Comparison of ENCODE assay signal across 8 cellular contexts in genomic region chr12:13100882-13101769, GRCh38. TPM values are rescaled to one million over a fixed set of nuclear protein-coding genes. Genes with fewer than 3 reads are reported as not detected.
DNase-seq lines count a peak whose midpoint lies in the region; ATAC-seq and TF ChIP-seq lines count a peak whose summit lies in the region.

No MANE protein-coding gene starts in this region.

- in situ Hi-C loops in G401 (cut with HindIII; ENCODE audit: low sequenced_read_pairs) = no loop called here

- intact Hi-C loops in ovary (cut with DNase I) = loop anchor here in 1 of 4 donors (10.0 kb wide), 1 partner anchor 94 kb away; the partner anchor contains the start of gene EMP1

- peak; percentile 85 to 87 for ATAC-seq in activated naive CD4-positive, alpha-beta T cell treated with anti-CD3 and anti-CD28 coated beads, Interleukin-2, amount 50 U/mL, for 72 hours

- TF ChIP-seq EP300 in ovary (IDR thresholded peaks at IDR 0.05) = peak; percentile 70

- H3K4me3 ChIP-seq in ovary (peak overlapping the region; percentile 45), thymus (ENCODE audit: low read length) (peak overlapping the region; percentile 84)

- H3K27me3 ChIP-seq in ovary = no peaks in the 10 kb centered on the region
- no peaks in the 10 kb centered on the region for H3K27me3 ChIP-seq in thymus (ENCODE audit: control insufficient read depth, insufficient read depth)

- peak overlapping the region; percentile 86 for H3K4me3 Mint-ChIP-seq in glutamatergic neuron (ENCODE audit: unreplicated experiment)

- TF ChIP-seq CTCF in glutamatergic neuron (IDR thresholded peaks at IDR 0.05; ENCODE audit: partially characterized antibody, unreplicated experiment) = no peak
- TF ChIP-seq CTCF in ovary (IDR thresholded peaks at IDR 0.05) = peak in 2 of 3 donors; percentile 16 to 20

- peaks cover 3% of the 10 kb centered on the region for H3K27me3 Mint-ChIP-seq in glutamatergic neuron (ENCODE audit: unreplicated experiment)

- H3K9me3 Mint-ChIP-seq in activated naive CD4-positive, alpha-beta T cell treated with anti-CD3 and anti-CD28 coated beads, Interleukin-2, amount 50 U/mL, for 72 hours = no peaks in the 10 kb centered on the region
- peaks cover 7% of the 10 kb centered on the region for H3K9me3 Mint-ChIP-seq in glutamatergic neuron (ENCODE audit: unreplicated experiment)

- no peaks in the 10 kb centered on the region for H3K36me3 Mint-ChIP-seq in activated naive CD4-positive, alpha-beta T cell treated with anti-CD3 and anti-CD28 coated beads, Interleukin-2, amount 50 U/mL, for 72 hours
- H3K36me3 Mint-ChIP-seq in glutamatergic neuron (ENCODE audit: unreplicated experiment) = no peaks in the 10 kb centered on the region

- H3K9me3 ChIP-seq in ovary (no peaks in the 10 kb centered on the region), thymus (ENCODE audit: control insufficient read depth) (no peaks in the 10 kb centered on the region)

- H3K36me3 ChIP-seq in ovary (no peaks in the 10 kb centered on the region), thymus (ENCODE audit: control insufficient read depth, insufficient read depth) (no peaks in the 10 kb centered on the region)

- H3K27ac ChIP-seq in ovary (peak overlapping the region; percentile 69 to 94), thymus (ENCODE audit: low read depth) (peak overlapping the region; percentile 95)

- H3K4me1 Mint-ChIP-seq in glutamatergic neuron (ENCODE audit: low read depth, unreplicated experiment) = peaks cover 18% of the 10 kb centered on the region

- H3K27ac Mint-ChIP-seq in activated naive CD4-positive, alpha-beta T cell treated with anti-CD3 and anti-CD28 coated beads, Interleukin-2, amount 50 U/mL, for 72 hours = peak overlapping the region; percentile 82 to 96
- peak overlapping the region; percentile 79 for H3K27ac Mint-ChIP-seq in glutamatergic neuron (ENCODE audit: unreplicated experiment)

- H3K4me1 ChIP-seq in ovary (ENCODE audit: insufficient read depth) (peaks cover 4% of the 10 kb centered on the region), thymus (ENCODE audit: control insufficient read depth, insufficient read depth, low read length) (peaks cover 18% of the 10 kb centered on the region)

- peak; percentile 27 for TF ChIP-seq POLR2A in ovary (IDR thresholded peaks at IDR 0.05)

- WGBS in ovary, 3 donors = 3 to 6% (median 4%) methylated on average over 44 to 79 of the region's 79 CpGs
- 2% methylated on average over 79 of the region's 79 CpGs for WGBS in thymus

- peak; percentile 74 for DNase-seq in G401 (ENCODE audit: low spot score)
- DNase-seq in GOT3 (lab: John Stamatoyannopoulos, UW) = peak; percentile 89
- DNase-seq in LHCN-M2 (ENCODE audit: low read depth) = peak; percentile 96
- peak; percentile 72 for DNase-seq in SK-N-DZ (ENCODE audit: low spot score)
- peak; percentile 91 for DNase-seq in activated naive CD4-positive, alpha-beta T cell treated with anti-CD3 and anti-CD28 coated beads, Interleukin-2, amount 50 U/mL, for 72 hours (ENCODE audit: low spot score in 2 of 2)
- DNase-seq in glutamatergic neuron = peak; percentile 85
- peak; percentile 79 to 93 (median 89) for DNase-seq in ovary

RNA-seq across cellular contexts. Expression of gene GSG1, which starts 2.3 kb away (rescaled TPM):
- 197 and 253 TPM in 2 replicates for total RNA-seq in G401 (2014; rRNA removed; shearing (Covaris generic))
- total RNA-seq in LHCN-M2 (2014; rRNA removed) (6.7 and 9.0 TPM in 2 replicates), glutamatergic neuron (ENCODE audit: unreplicated experiment) (not detected), ovary (not detected)
- polyA plus RNA-seq in LHCN-M2 (2012) = 8.0 TPM
- polyA plus RNA-seq in SK-N-DZ (2014; cell fraction: cytosol; rRNA removed) = not detected in 2 replicates
- polyA plus RNA-seq in SK-N-DZ (2014; cell fraction: nucleus; rRNA removed) = not detected in 2 replicates
- total RNA-seq in activated naive CD4-positive, alpha-beta T cell treated with anti-CD3 and anti-CD28 coated beads, Interleukin-2, amount 50 U/mL, for 72 hours = not detected
- polyA plus RNA-seq in ovary (under 1 TPM; 0.33 to 0.43 TPM), thymus (0.14 TPM)

RNA-seq across cellular contexts. Expression of gene FAM234B, which starts 56.9 kb away (rescaled TPM):
- total RNA-seq in G401 (2014; rRNA removed; shearing (Covaris generic)) = 44.1 and 59.4 TPM in 2 replicates
- total RNA-seq in LHCN-M2 (2014; rRNA removed) (9.1 and 9.2 TPM in 2 replicates), glutamatergic neuron (ENCODE audit: unreplicated experiment) (26.8 TPM), ovary (1 to 10 TPM; 5.3 to 8.8 (median 5.7) TPM)
- polyA plus RNA-seq in LHCN-M2 (2012) = 3.7 TPM
- polyA plus RNA-seq in SK-N-DZ (2014; cell fraction: cytosol; rRNA removed) = 10.1 and 13.6 TPM in 2 replicates
- polyA plus RNA-seq in SK-N-DZ (2014; cell fraction: nucleus; rRNA removed) = 6.1 and 7.3 TPM in 2 replicates
- 10 to 100 TPM in 1 of 2 donors, 1 to 10 TPM in 1; 6.2 to 17.2 TPM for total RNA-seq in activated naive CD4-positive, alpha-beta T cell treated with anti-CD3 and anti-CD28 coated beads, Interleukin-2, amount 50 U/mL, for 72 hours
- polyA plus RNA-seq in ovary (1 to 10 TPM; 2.1 to 9.4 TPM), thymus (3.8 TPM)

Comparison
In these comparisons a context has a peak if more than half of its experiments do, and no peak if none do; other contexts are left out.
1. Peak in every context shown above with its lines: DNase-seq, ATAC-seq, H3K4me3 ChIP-seq and H3K27ac ChIP-seq.
2. RNA of gene GSG1, which starts 2.3 kb away (total RNA-seq): 197 to 253 TPM in G401; 6.7 to 9.0 TPM in LHCN-M2, not detected in activated naive CD4-positive, alpha-beta T cell treated with anti-CD3 and anti-CD28 coated beads, Interleukin-2, amount 50 U/mL, for 72 hours, not detected in glutamatergic neuron (single experiment) and not detected in ovary; every median in the first group is over 10 times any median in the second.